ENCODE assay signal across 13 cellular contexts in the genomic region with DNA sequence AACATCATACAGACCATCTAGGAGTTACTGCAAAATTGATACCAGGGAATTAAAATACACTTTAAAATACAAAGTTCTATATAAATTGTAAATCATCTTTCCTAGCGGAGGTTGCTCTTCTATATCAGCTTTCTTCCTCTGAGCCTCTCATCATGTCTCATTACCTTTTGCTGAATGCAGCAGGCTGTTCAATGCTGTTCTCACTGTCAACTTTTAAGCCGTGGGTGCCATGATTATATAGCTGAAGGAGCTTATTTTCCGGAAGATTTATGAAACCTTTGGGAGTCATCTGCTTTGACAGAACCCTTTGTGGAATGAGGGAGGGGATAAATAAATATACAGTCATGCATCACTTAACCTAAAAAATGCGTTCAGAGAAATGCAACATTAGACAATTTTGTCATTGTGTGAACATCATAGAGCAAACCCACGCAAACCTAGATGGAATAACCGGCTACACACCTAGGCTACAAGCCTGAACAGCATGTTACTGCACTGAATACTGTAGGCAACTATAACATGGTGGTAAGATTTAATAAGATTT.
"Had no signal": no experiment of that assay in that cellular context is flagged by ENCODE, and none has a peak within 500 bp of the region (broad histone marks: within the 10 kb centered on the region; RNA-seq: fewer than 3 reads in every experiment).

No MANE protein-coding gene starts in this region.

- ATAC-seq: activated T-helper 17 cell treated with anti-CD3 and anti-CD28 coated beads, Interleukin-2, amount 50 U/mL, for 72 hours; esophagus mucosa; left colon; stimulated activated effector memory CD8-positive, alpha-beta T cell treated with anti-CD3 and anti-CD28 coated beads, Interleukin-12 subunit alpha, Interleukin-12 subunit beta, amount 100 ng/mL, for 72 hours; upper lobe of right lung had no signal

- H3K4me3 Mint-ChIP-seq: activated naive CD4-positive, alpha-beta T cell treated with anti-CD3 and anti-CD28 coated beads, Interleukin-2, amount 10 ng/mL, durations not matched to agents 7 days and 5 days; activated T-helper 17 cell treated with anti-CD3 and anti-CD28 coated beads, Interleukin-2, amount 50 U/mL, for 72 hours; naive B cell; stimulated activated effector memory CD8-positive, alpha-beta T cell treated with anti-CD3 and anti-CD28 coated beads, Interleukin-12 subunit alpha, Interleukin-12 subunit beta, amount 100 ng/mL, for 72 hours had no signal

- H3K4me1 Mint-ChIP-seq: activated naive CD4-positive, alpha-beta T cell treated with anti-CD3 and anti-CD28 coated beads, Interleukin-2, amount 10 ng/mL, durations not matched to agents 7 days and 5 days; activated T-helper 17 cell treated with anti-CD3 and anti-CD28 coated beads, Interleukin-2, amount 50 U/mL, for 72 hours; naive B cell; stimulated activated effector memory CD8-positive, alpha-beta T cell treated with anti-CD3 and anti-CD28 coated beads, Interleukin-12 subunit alpha, Interleukin-12 subunit beta, amount 100 ng/mL, for 72 hours had no signal

- H2AFZ ChIP-seq: parathyroid adenoma had no signal

- H3K79me2 ChIP-seq: parathyroid adenoma had no signal

- H3K4me1 ChIP-seq: adrenal gland, parathyroid adenoma had no signal

- H3K9ac ChIP-seq: parathyroid adenoma had no signal

- DNase-seq: activated naive CD4-positive, alpha-beta T cell treated with anti-CD3 and anti-CD28 coated beads, Interleukin-2, amount 10 ng/mL, durations not matched to agents 7 days and 5 days; adrenal gland; left colon; naive B cell; stimulated activated CD4-positive, alpha-beta T cell treated with anti-CD3 and anti-CD28 coated beads, Interleukin-12 subunit alpha, Interleukin-12 subunit beta, amount 100 ng/mL, for 4 hours; upper lobe of right lung had no signal

- H3K27me3 ChIP-seq: adrenal gland, neutrophil, upper lobe of right lung had no signal

- H3K36me3 Mint-ChIP-seq: activated naive CD4-positive, alpha-beta T cell treated with anti-CD3 and anti-CD28 coated beads, Interleukin-2, amount 10 ng/mL, durations not matched to agents 7 days and 5 days; stimulated activated effector memory CD8-positive, alpha-beta T cell treated with anti-CD3 and anti-CD28 coated beads, Interleukin-12 subunit alpha, Interleukin-12 subunit beta, amount 100 ng/mL, for 72 hours had no signal

- H3K27ac Mint-ChIP-seq: activated naive CD4-positive, alpha-beta T cell treated with anti-CD3 and anti-CD28 coated beads, Interleukin-2, amount 10 ng/mL, durations not matched to agents 7 days and 5 days; activated T-helper 17 cell treated with anti-CD3 and anti-CD28 coated beads, Interleukin-2, amount 50 U/mL, for 72 hours; naive B cell; stimulated activated effector memory CD8-positive, alpha-beta T cell treated with anti-CD3 and anti-CD28 coated beads, Interleukin-12 subunit alpha, Interleukin-12 subunit beta, amount 100 ng/mL, for 72 hours had no signal

- H3K4me3 ChIP-seq: adrenal gland, lung, thoracic aorta, upper lobe of right lung had no signal

- H3K36me3 ChIP-seq: adrenal gland, neutrophil, thoracic aorta, upper lobe of right lung had no signal

- H3K9me3 Mint-ChIP-seq: activated naive CD4-positive, alpha-beta T cell treated with anti-CD3 and anti-CD28 coated beads, Interleukin-2, amount 10 ng/mL, durations not matched to agents 7 days and 5 days had no signal

- H3K9me3 ChIP-seq: adrenal gland, neutrophil, thoracic aorta, upper lobe of right lung had no signal

- H3K27ac ChIP-seq: neutrophil, parathyroid adenoma, thoracic aorta, upper lobe of right lung had no signal
